In the genomic region with DNA sequence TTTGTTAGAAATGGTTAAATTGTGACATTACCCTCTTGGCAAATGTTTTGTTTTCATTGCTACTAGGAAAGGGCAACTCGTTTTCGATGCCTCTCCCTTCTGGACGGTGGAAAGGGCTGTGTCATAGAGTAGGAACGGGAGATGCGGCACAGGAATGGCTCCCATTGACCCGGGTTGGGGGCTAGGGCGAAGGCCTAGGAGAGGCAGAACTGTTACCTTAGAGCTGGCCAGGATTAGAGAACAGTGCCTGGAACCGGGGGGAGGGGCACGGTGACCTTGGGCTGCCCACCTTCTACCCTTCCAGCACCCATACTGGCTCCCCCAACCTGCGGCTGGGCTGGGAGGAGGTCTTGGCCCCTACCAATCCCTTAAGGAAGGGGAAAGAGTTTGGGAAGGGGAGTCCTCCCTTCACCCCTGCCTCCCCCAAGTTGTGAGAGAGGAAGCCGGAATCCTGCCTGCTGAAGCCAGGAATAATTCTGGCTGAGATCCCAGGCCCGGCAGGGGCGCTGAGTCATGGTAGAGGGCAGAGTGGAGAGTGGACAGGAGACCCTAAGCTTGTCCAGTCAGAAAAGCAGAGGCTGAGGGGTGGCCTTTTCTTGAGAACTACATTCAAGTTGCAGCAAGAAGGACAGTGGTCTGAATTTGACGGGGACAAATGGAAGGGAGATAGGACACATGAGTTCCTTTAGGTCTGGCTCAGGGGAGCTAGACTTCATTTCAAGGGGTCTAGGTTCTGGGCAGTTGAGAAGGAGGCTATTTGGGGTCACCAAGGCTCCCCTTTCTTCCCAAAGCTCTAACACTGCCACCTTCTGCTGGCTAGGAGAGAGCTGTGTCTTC, we compare ENCODE assay signal across 1 cellular context.
A peak's percentile ranks its signal among the peaks of the same experiment; 100 is the strongest.
TF ChIP-seq lines count a peak whose summit lies in the region.

No MANE protein-coding gene starts in this region.

TF ChIP-seq in endothelial cell of umbilical vein, 7 proteins besides CTCF, POLR2A, EP300 and RAD21 (continued from another document):
- TF ChIP-seq, protein P1, sequence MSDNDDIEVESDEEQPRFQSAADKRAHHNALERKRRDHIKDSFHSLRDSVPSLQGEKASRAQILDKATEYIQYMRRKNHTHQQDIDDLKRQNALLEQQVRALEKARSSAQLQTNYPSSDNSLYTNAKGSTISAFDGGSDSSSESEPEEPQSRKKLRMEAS (IDR thresholded peaks at IDR 0.05; ENCODE audit: insufficient read depth, insufficient read length): no peak
- TF ChIP-seq MYC (IDR thresholded peaks at IDR 0.05; ENCODE audit: low read depth, low read length): no peak
- peak; percentile 66 for TF ChIP-seq POLR2AphosphoS5 (IDR thresholded peaks at IDR 0.05; ENCODE audit: insufficient read depth, low read depth, low read length)
- peak; percentile 91 for TF ChIP-seq FOS (IDR thresholded peaks at IDR 0.05; ENCODE audit: borderline replicate concordance, insufficient read depth, low read length)
- peak; percentile 64 for TF ChIP-seq JUN (IDR thresholded peaks at IDR 0.05; ENCODE audit: borderline replicate concordance, insufficient read depth, insufficient read length, low read depth)
